ENCODE assay signal across 11 cellular contexts in genomic region chr5:149782018-149782899, GRCh38. TPM values are rescaled to one million over a fixed set of nuclear protein-coding genes. Genes with fewer than 3 reads are reported as not detected.
DNase-seq lines count a peak whose midpoint lies in the region; TF ChIP-seq lines count a peak whose summit lies in the region.
"Had no signal": no experiment of that assay in that cellular context is flagged by ENCODE, and none has a peak within 500 bp of the region (broad histone marks: within the 10 kb centered on the region; RNA-seq: fewer than 3 reads in every experiment).

No MANE protein-coding gene starts in this region.

- no peak for TF ChIP-seq EP300 in stomach (IDR thresholded peaks at IDR 0.05)

- CTCF ChIA-PET in PC-9 (lab: Charles Lee), result no interaction called here
- CTCF ChIA-PET in GM10248 (lab: Yijun Ruan, JAX), result interaction anchor here (0.8 to 9.1 kb wide), 10 partner anchors 10 to 115 kb away, joined by 3 to 55 read pairs (median 5); no protein-coding TSS in a partner anchor

- H3K9me2 ChIP-seq in PC-9 (ENCODE audit: insufficient read depth), result no peaks in the 10 kb centered on the region

- no peak for DNase-seq in PC-9
- DNase-seq in colonic mucosa, result peak; percentile 69
- DNase-seq in lung microvascular endothelial cell (ENCODE audit: low read depth in 2 of 2), result peak; percentile 32 to 53
- no peak for DNase-seq in stomach
- DNase-seq in activated CD8-positive, alpha-beta memory T cell treated with anti-CD3 and anti-CD28 coated beads, Interleukin-2, amount 50 U/mL, for 4 hours, result no peak
- DNase-seq in GDM1 (lab: John Stamatoyannopoulos, UW), result no peak
- no peak for DNase-seq in GM10248 (ENCODE audit: extremely low spot score)
- DNase-seq: activated CD4-positive, alpha-beta T cell treated with anti-CD3 and anti-CD28 coated beads for 4 hours; activated T-cell treated with anti-CD3 and anti-CD28 coated beads, Interleukin-2, amount 50 U/mL, for 48 hours; foreskin keratinocyte had no signal

- 64 to 73% (median 71%) methylated on average over 9 of the region's 9 CpGs for WGBS in stomach, 5 donors

- H3K4me2 ChIP-seq in PC-9, result 0 out of 2 replicates have a peak overlapping the region, but pooled peaks have one; percentile 65
- H3K4me2 ChIP-seq: KMS-11 had no signal

- TF ChIP-seq CTCF in PC-9 (conservative IDR thresholded peaks at IDR 0.05), result no peak
- no peak for TF ChIP-seq CTCF in colonic mucosa (IDR thresholded peaks at IDR 0.05)
- no peak for TF ChIP-seq CTCF in stomach (IDR thresholded peaks at IDR 0.05)
- no peak for TF ChIP-seq CTCF in GM10248 (IDR thresholded peaks at IDR 0.05; ENCODE audit: control extremely low read depth, extremely low read depth, low read depth, missing control alignments)

- no peak overlapping the region for H2AFZ ChIP-seq in PC-9

- H3K79me2 ChIP-seq in PC-9 (ENCODE audit: low read depth), result no peaks in the 10 kb centered on the region

- H3K9me3 ChIP-seq in PC-9 (ENCODE audit: insufficient read depth, low read depth) (no peaks in the 10 kb centered on the region), colonic mucosa (no peaks in the 10 kb centered on the region), stomach (no peaks in the 10 kb centered on the region)

- no peaks in the 10 kb centered on the region for H3K27me3 ChIP-seq in PC-9 (ENCODE audit: insufficient read depth, low read depth)
- H3K27me3 ChIP-seq in colonic mucosa, result no peaks in the 10 kb centered on the region
- H3K27me3 ChIP-seq in stomach, result no peaks in the 10 kb centered on the region
- H3K27me3 ChIP-seq: foreskin keratinocyte had no signal

- no peaks in the 10 kb centered on the region for H4K20me1 ChIP-seq in PC-9 (ENCODE audit: insufficient read depth)

- H3K27ac ChIP-seq in PC-9 (no peak overlapping the region), colonic mucosa (peak overlapping the region; percentile 87), stomach (peak overlapping the region in 3 of 5 donors; percentile 69 to 82 (median 74))
- H3K27ac ChIP-seq: foreskin keratinocyte, KMS-11 had no signal

- peaks cover 38% of the 10 kb centered on the region for H3K4me1 ChIP-seq in PC-9 (replicated peaks; ENCODE audit: insufficient read depth)
- H3K4me1 ChIP-seq in colonic mucosa, result peaks cover 44% of the 10 kb centered on the region
- H3K4me1 ChIP-seq in stomach, result peaks cover 39 to 53% (median 49%) of the 10 kb centered on the region in 4 donors

- POLR2A ChIA-PET in PC-9 (lab: Charles Lee; ENCODE audit: unreplicated experiment), result no interaction called here
- POLR2A ChIA-PET in GM10248 (lab: Yijun Ruan, JAX), result no interaction called here

- peaks cover 20% of the 10 kb centered on the region for H3F3A ChIP-seq in PC-9 (ENCODE audit: insufficient read depth, low read depth)

- H3K9ac ChIP-seq in colonic mucosa (ENCODE audit: low read depth in 2 of 2, low read length in 2 of 2), result peak overlapping the region in 1 of 2 donors; percentile 68
- H3K9ac ChIP-seq: KMS-11 had no signal

- no peak for TF ChIP-seq POLR2A in stomach (IDR thresholded peaks at IDR 0.05)

- no TSS peak for BruUV-seq in PC-9 (replicated peaks; lab: Mats Ljungman, UMichigan)

- H3K36me3 ChIP-seq in PC-9 (ENCODE audit: low read depth), result no peaks in the 10 kb centered on the region
- no peaks in the 10 kb centered on the region for H3K36me3 ChIP-seq in colonic mucosa
- no peaks in the 10 kb centered on the region for H3K36me3 ChIP-seq in stomach

- intact Hi-C loops in PC-9 (cut with micrococcal nuclease; ENCODE audit: unreplicated experiment) (loop anchor here (5.0 kb wide), 1 partner anchor 65 kb away; no protein-coding TSS in a partner anchor), colonic mucosa (cut with DNase I) (no loop called here), stomach (cut with DNase I; ENCODE audit: low total_unique reads) (no loop called here)

- H3K4me3 ChIP-seq in PC-9 (no peak overlapping the region), colonic mucosa (no peak overlapping the region), stomach (no peak overlapping the region)

RNA-seq across cellular contexts. Expression of gene PPARGC1B, which starts 52.1 kb away (rescaled TPM):
- total RNA-seq in PC-9 (2021), result 3.2 and 3.4 TPM in 2 replicates
- 10 to 100 TPM; 13.9 to 41.8 TPM for total RNA-seq in colonic mucosa
- total RNA-seq in lung microvascular endothelial cell, result 1.1 and 2.0 TPM in 2 replicates
- total RNA-seq in stomach, result 10 to 100 TPM in 3 of 5 donors, 1 to 10 TPM in 2; 4.1 to 59.7 (median 17.1) TPM
- 1 to 10 TPM; 1.2 to 2.4 (median 1.7) TPM for polyA plus RNA-seq in stomach

Comparison
In these comparisons a context has a peak if more than half of its experiments do, and no peak if none do; other contexts are left out.
1. DNase-seq: peak in colonic mucosa (single experiment) and lung microvascular endothelial cell (2 of 2); none in PC-9 (0 of 2), stomach (single experiment), activated CD8-positive, alpha-beta memory T cell treated with anti-CD3 and anti-CD28 coated beads, Interleukin-2, amount 50 U/mL, for 4 hours (single experiment), GDM1 (single experiment) and GM10248 (single experiment).